Comparison of ENCODE assay signal across 8 cellular contexts in genomic region chr1:84936116-84936810, GRCh38. TPM values are rescaled to one million over a fixed set of nuclear protein-coding genes. Genes with fewer than 3 reads are reported as not detected.
DNase-seq lines count a peak whose midpoint lies in the region; ATAC-seq and TF ChIP-seq lines count a peak whose summit lies in the region.

No MANE protein-coding gene starts in this region.

- intact Hi-C loops in activated CD4-positive, alpha-beta T cell treated with anti-CD3 and anti-CD28 coated beads for 36 hours (cut with DNase I, micrococcal nuclease), result loop anchor here (1.0 to 5.0 kb wide), 7 partner anchors 154 to 794 kb away; partner anchors contain the start of gene PRKACB (in 1 of the 2)

- no peaks in the 10 kb centered on the region for H3K9me3 Mint-ChIP-seq in activated CD4-positive, alpha-beta T cell treated with anti-CD3 and anti-CD28 coated beads for 36 hours (ENCODE audit: low read depth)

- CTCF ChIA-PET in activated CD4-positive, alpha-beta T cell treated with anti-CD3 and anti-CD28 coated beads for 36 hours (lab: Charles Lee), result interaction anchor here (0.6 to 3.5 kb wide), 23 partner anchors 8 to 542 kb away, joined by 3 to 16 read pairs (median 4); partner anchors contain the start of gene C1orf52
- CTCF ChIA-PET in HEK293 (lab: Yijun Ruan, JAX), result interaction anchor here (0.7 to 2.3 kb wide), 23 partner anchors 10 to 537 kb away, joined by 3 to 19 read pairs (median 4); partner anchors contain the start of genes C1orf52 and SPATA1

- H2AK5ac ChIP-seq in neuronal stem cell (ENCODE audit: low read depth, low read length), result no peak overlapping the region

- H3K36me3 Mint-ChIP-seq in activated CD4-positive, alpha-beta T cell treated with anti-CD3 and anti-CD28 coated beads for 36 hours (ENCODE audit: low read depth), result peaks cover 17% of the 10 kb centered on the region

- H3K4me1 ChIP-seq in HEK293 (ENCODE audit: control insufficient read depth, insufficient read depth, low read length) (no peaks in the 10 kb centered on the region), neuronal stem cell (ENCODE audit: control insufficient read depth in 2 of 2, insufficient read depth in 1 of 2, low read depth in 1 of 2, low read length in 2 of 2) (peaks cover 0 to 9% of the 10 kb centered on the region in 2 donors)

- H2BK120ac ChIP-seq in neuronal stem cell (ENCODE audit: low read depth, low read length), result no peak overlapping the region

- no peak overlapping the region for H4K91ac ChIP-seq in neuronal stem cell (ENCODE audit: low read depth, low read length, poor library complexity)

- no peak overlapping the region for H3K27ac ChIP-seq in HEK293 (ENCODE audit: extremely low read depth, low read depth, low read length)
- no peak overlapping the region for H3K27ac ChIP-seq in neuronal stem cell (replicated peaks; ENCODE audit: low read length)

- peaks cover 0 to 13% (median 0%) of the 10 kb centered on the region in 3 experiments for H3K27me3 ChIP-seq in neuronal stem cell (ENCODE audit: control insufficient read depth in 3 of 3, insufficient read depth in 3 of 3, low read depth in 1 of 3, low read length in 3 of 3)

- H3K27ac Mint-ChIP-seq in activated CD4-positive, alpha-beta T cell treated with anti-CD3 and anti-CD28 coated beads for 36 hours, result no peak overlapping the region

- ATAC-seq in activated CD4-positive, alpha-beta T cell treated with anti-CD3 and anti-CD28 coated beads for 36 hours, result peak; percentile 53
- no peak for ATAC-seq in HG03442 (IDR thresholded peaks at IDR 0.05; ENCODE audit: unreplicated experiment)

- H3K4me1 Mint-ChIP-seq in activated CD4-positive, alpha-beta T cell treated with anti-CD3 and anti-CD28 coated beads for 36 hours, result peaks cover 4% of the 10 kb centered on the region

- no peak overlapping the region for H2BK5ac ChIP-seq in neuronal stem cell (ENCODE audit: low read length)

- H3K9ac ChIP-seq in neuronal stem cell (ENCODE audit: low read depth, low read length, poor library complexity), result no peak overlapping the region

- no peak overlapping the region for H2AFZ ChIP-seq in neuronal stem cell (ENCODE audit: low read length)

- POLR2A ChIA-PET in activated CD4-positive, alpha-beta T cell treated with anti-CD3 and anti-CD28 coated beads for 36 hours (lab: Charles Lee), result no interaction called here
- POLR2A ChIA-PET in HEK293 (lab: Yijun Ruan, JAX), result no interaction called here

- H3K36me3 ChIP-seq in HEK293 (ENCODE audit: control insufficient read depth in 2 of 2, insufficient read depth in 1 of 2, low read length in 2 of 2) (peaks cover 0 to 3% of the 10 kb centered on the region in 2 experiments; a peak in 1 of 3 replicates), neuronal stem cell (replicated peaks in 1 of 2; ENCODE audit: control insufficient read depth in 2 of 2, insufficient read depth in 2 of 2, low read length in 2 of 2) (no peaks in the 10 kb centered on the region)

- H3K4ac ChIP-seq in neuronal stem cell (ENCODE audit: low read length), result no peak overlapping the region

- peak; percentile 25 for DNase-seq in activated CD4-positive, alpha-beta T cell treated with anti-CD3 and anti-CD28 coated beads for 36 hours
- DNase-seq in activated CD4-positive, alpha-beta T cell treated with anti-CD3 and anti-CD28 coated beads for 48 hours, result no peak
- peak; percentile 80 for DNase-seq in NCI-H2227 (lab: John Stamatoyannopoulos, UW; ENCODE audit: unreplicated experiment)
- DNase-seq in activated CD4-positive, alpha-beta T cell treated with anti-CD3 and anti-CD28 coated beads, Interleukin-2, amount 50 U/mL, for 4 hours, result peak; percentile 3 to 8
- peak; percentile 79 for DNase-seq in fibroblast of villous mesenchyme (ENCODE audit: low read depth)
- DNase-seq in neuronal stem cell (ENCODE audit: low spot score), result peak; percentile 68

- H3K9me3 ChIP-seq in HEK293 (ENCODE audit: control insufficient read depth, insufficient read depth, low read depth, low read length) (no peaks in the 10 kb centered on the region), neuronal stem cell (replicated peaks in 1 of 2; ENCODE audit: control insufficient read depth in 2 of 2, insufficient read depth in 1 of 2, low read depth in 1 of 2, low read length in 2 of 2) (no peaks in the 10 kb centered on the region)

- H3K4me2 ChIP-seq in neuronal stem cell (ENCODE audit: insufficient read depth, low read length, poor library complexity, severe bottlenecking), result no peak overlapping the region

- H2BK12ac ChIP-seq in neuronal stem cell (ENCODE audit: low read length), result no peak overlapping the region

- H3K4me3 ChIP-seq in HEK293 (ENCODE audit: low read depth, low read length) (no peak overlapping the region), fibroblast of villous mesenchyme (ENCODE audit: low read depth, low read length) (no peak overlapping the region), neuronal stem cell (ENCODE audit: low read length in 2 of 2) (no peak overlapping the region)

- WGBS in neuronal stem cell (ENCODE audit: extremely low coverage in 2 of 2, insufficient read length in 2 of 2, insufficient replicate concordance in 1 of 2), 2 donors, result no CpG with 5 or more reads among the region's 5 CpGs

- H2BK15ac ChIP-seq in neuronal stem cell (ENCODE audit: low read length), result no peak overlapping the region

- H4K8ac ChIP-seq in neuronal stem cell (ENCODE audit: low read depth, low read length), result no peak overlapping the region

- H3K4me3 Mint-ChIP-seq in activated CD4-positive, alpha-beta T cell treated with anti-CD3 and anti-CD28 coated beads for 36 hours, result no peak overlapping the region

- H3K27me3 Mint-ChIP-seq in activated CD4-positive, alpha-beta T cell treated with anti-CD3 and anti-CD28 coated beads for 36 hours, result no peaks in the 10 kb centered on the region

- no peak overlapping the region for H3K18ac ChIP-seq in neuronal stem cell (ENCODE audit: low read length)

- H3K79me1 ChIP-seq in neuronal stem cell (ENCODE audit: low read depth, low read length), result no peaks in the 10 kb centered on the region

- H3K23ac ChIP-seq in neuronal stem cell (ENCODE audit: low read depth, low read length, poor library complexity), result no peak overlapping the region

- peak; percentile 88 for TF ChIP-seq CTCF in HEK293 (tag by site-specific recombination; IDR thresholded peaks at IDR 0.05)
- peak; percentile 87 for TF ChIP-seq CTCF in fibroblast of villous mesenchyme (IDR thresholded peaks at IDR 0.05; ENCODE audit: insufficient read depth, low read depth, low read length)

- no peak overlapping the region for H3K14ac ChIP-seq in neuronal stem cell (ENCODE audit: low read length)

TF ChIP-seq in HEK293, 187 proteins besides CTCF, POLR2A, EP300 and RAD21 (continues in another document):
- TF ChIP-seq ZEB2 (tag by site-specific recombination; IDR thresholded peaks at IDR 0.05) (0 out of 2 replicates have a peak, but pooled peaks have one; percentile 23), ZNF223 (tag by site-specific recombination; IDR thresholded peaks at IDR 0.05) (no peak), TCF7L2 (IDR thresholded peaks at IDR 0.05; ENCODE audit: borderline replicate concordance, low read depth, low read length) (no peak), KLF1 (tag by site-specific recombination; IDR thresholded peaks at IDR 0.05) (no peak), ZNF16 (tag by site-specific recombination; IDR thresholded peaks at IDR 0.05; ENCODE audit: low read depth) (no peak), ZNF530 (tag by site-specific recombination; IDR thresholded peaks at IDR 0.05; ENCODE audit: low read depth) (no peak), ZNF341 (tag by site-specific recombination; IDR thresholded peaks at IDR 0.05; ENCODE audit: low read depth) (no peak), ZNF148 (tag by site-specific recombination; IDR thresholded peaks at IDR 0.05; ENCODE audit: borderline replicate concordance) (no peak), SP3 (tag by site-specific recombination; IDR thresholded peaks at IDR 0.05) (no peak), ZNF529 (tag by site-specific recombination; IDR thresholded peaks at IDR 0.05; ENCODE audit: insufficient replicate concordance) (no peak), ZNF560 (tag by site-specific recombination; IDR thresholded peaks at IDR 0.05; ENCODE audit: borderline replicate concordance) (no peak), ZBTB17 (tag by site-specific recombination; IDR thresholded peaks at IDR 0.05) (peak; percentile 52), ZNF354C (tag by site-specific recombination; IDR thresholded peaks at IDR 0.05; ENCODE audit: borderline replicate concordance, low read depth) (no peak), SALL2 (tag by site-specific recombination; IDR thresholded peaks at IDR 0.05; ENCODE audit: borderline replicate concordance) (no peak)

RNA-seq across cellular contexts. Expression of gene LPAR3, which starts 43.3 kb away (rescaled TPM):
- under 1 TPM; 0.21 to 0.23 TPM for total RNA-seq in activated CD4-positive, alpha-beta T cell treated with anti-CD3 and anti-CD28 coated beads for 36 hours
- total RNA-seq in fibroblast of villous mesenchyme, result 1.9 and 2.6 TPM in 2 replicates
- polyA plus RNA-seq in neuronal stem cell (2013, experiment 1 of 2), result 1.9 TPM
- polyA plus RNA-seq in neuronal stem cell (2013, experiment 2 of 2), result 2.0 TPM
